Comparison of ENCODE assay signal across 26 cellular contexts in genomic region chr6:45491874-45492273, GRCh38.
"Had no signal": no experiment of that assay in that cellular context is flagged by ENCODE, and none has a peak within 500 bp of the region (broad histone marks: within the 10 kb centered on the region; RNA-seq: fewer than 3 reads in every experiment).

No MANE protein-coding gene starts in this region.

- H3K27me3 ChIP-seq: Peyer's patch, SJCRH30 had no signal

- H3K4me3 Mint-ChIP-seq: IgD-negative memory B cell had no signal

- H3K9me3 ChIP-seq: Peyer's patch, SJCRH30 had no signal

- H3K27ac ChIP-seq: KMS-11, PC-9, Peyer's patch, SJCRH30, SK-N-MC had no signal

- H3K36me3 ChIP-seq: Peyer's patch had no signal

- H3K27me3 Mint-ChIP-seq: IgD-negative memory B cell had no signal

- ATAC-seq: HepG2, K562, Right ventricle myocardium inferior had no signal

- DNase-seq: Kasumi-1; MM.1S; NCI-H1092 treated with DMSO at 0.1 percent for 48 hours; NCI-H1436; NCI-H187; NCI-H2029; NCI-H2081 treated with DMSO at 0.1 percent for 48 hours; NCI-H2171; NCI-H226; NCI-H446; NCI-H510A; NCI-H524 treated with DMSO at 0.1 percent for 48 hours; NCI-H69; NCI-H774; NK-92 treated with Interleukin-12 subunit alpha and Interleukin-12 subunit beta, amount 100 ng/mL, for 24 hours; OCI-M1; PC-9; Peyer's patch; SHP77 treated with DMSO at 0.1 percent for 48 hours; SJCRH30 had no signal

- H3K9ac ChIP-seq: KMS-11 had no signal

- H3K4me1 ChIP-seq: SJCRH30 had no signal

- H3K9me3 Mint-ChIP-seq: IgD-negative memory B cell had no signal

- H3K27ac Mint-ChIP-seq: IgD-negative memory B cell had no signal

- H3K4me3 ChIP-seq: K562, PC-9, Peyer's patch, SJCRH30, SK-N-MC had no signal
